10 cellular contexts compared by ENCODE assay signal in genomic region chr6:108175592-108176279, GRCh38. TPM values are rescaled to one million over a fixed set of nuclear protein-coding genes. Genes with fewer than 3 reads are reported as not detected.
DNase-seq lines count a peak whose midpoint lies in the region; ATAC-seq and TF ChIP-seq lines count a peak whose summit lies in the region.
"Had no signal": no experiment of that assay in that cellular context is flagged by ENCODE, and none has a peak within 500 bp of the region (broad histone marks: within the 10 kb centered on the region; RNA-seq: fewer than 3 reads in every experiment).

No MANE protein-coding gene starts in this region.

- peaks cover 92% of the 10 kb centered on the region for H3K27me3 Mint-ChIP-seq in activated CD8-positive, alpha-beta memory T cell treated with anti-CD3 and anti-CD28 coated beads, Interleukin-2, amount 10 ng/mL, durations not matched to agents 7 days and 5 days
- peaks cover 97% of the 10 kb centered on the region for H3K27me3 Mint-ChIP-seq in WTC11 (ENCODE audit: low read depth)
- peaks cover 94% of the 10 kb centered on the region for H3K27me3 Mint-ChIP-seq in stimulated activated naive CD8-positive, alpha-beta T cell treated with anti-CD3 and anti-CD28 coated beads, Interleukin-15, Interleukin-2, amounts not matched to agents 100 ng/mL and 50 ng/mL, for 24 hours

- H3K4me1 Mint-ChIP-seq in activated CD8-positive, alpha-beta memory T cell treated with anti-CD3 and anti-CD28 coated beads, Interleukin-2, amount 10 ng/mL, durations not matched to agents 7 days and 5 days: peaks cover 14% of the 10 kb centered on the region
- peaks cover 67% of the 10 kb centered on the region for H3K4me1 Mint-ChIP-seq in WTC11
- peaks cover 22% of the 10 kb centered on the region for H3K4me1 Mint-ChIP-seq in stimulated activated naive CD8-positive, alpha-beta T cell treated with anti-CD3 and anti-CD28 coated beads, Interleukin-15, Interleukin-2, amounts not matched to agents 100 ng/mL and 50 ng/mL, for 24 hours (ENCODE audit: low read depth)

- POLR2A ChIA-PET in WTC11 (lab: Charles Lee): interaction anchor here (1.0 to 1.8 kb wide), 4 partner anchors 11 to 119 kb away, joined by 3 to 5 read pairs (median 4); partner anchors contain the start of genes AFG1L, NR2E1 and SNX3

- TF ChIP-seq CTCF in WTC11 (IDR thresholded peaks at IDR 0.05): peak; percentile 25; the same call in 1 of the 2 replicates

- no peaks in the 10 kb centered on the region for H3K9me3 Mint-ChIP-seq in activated CD8-positive, alpha-beta memory T cell treated with anti-CD3 and anti-CD28 coated beads, Interleukin-2, amount 10 ng/mL, durations not matched to agents 7 days and 5 days (ENCODE audit: low read depth)
- no peaks in the 10 kb centered on the region for H3K9me3 Mint-ChIP-seq in WTC11
- H3K9me3 Mint-ChIP-seq in stimulated activated naive CD8-positive, alpha-beta T cell treated with anti-CD3 and anti-CD28 coated beads, Interleukin-15, Interleukin-2, amounts not matched to agents 100 ng/mL and 50 ng/mL, for 24 hours: no peaks in the 10 kb centered on the region

- H3K4me3 ChIP-seq in iPS-20b (ENCODE audit: low read length): peak overlapping the region; percentile 54
- H3K4me3 ChIP-seq: BLaER1 treated with 17β-estradiol and CSF1 and Interleukin-3, amounts not matched to agents 10 nM and 100 nM; ovary had no signal

- CTCF ChIA-PET in activated CD8-positive, alpha-beta memory T cell treated with anti-CD3 and anti-CD28 coated beads, Interleukin-2, amount 10 ng/mL, durations not matched to agents 7 days and 5 days (lab: Charles Lee): interaction anchor here (1.3 to 1.7 kb wide), 2 partner anchors 12 to 317 kb away, joined by 3 to 10 read pairs; no protein-coding TSS in a partner anchor
- CTCF ChIA-PET in WTC11 (lab: Charles Lee): interaction anchor here (0.5 to 3.2 kb wide), 40 partner anchors 7 to 1280 kb away, joined by 3 to 53 read pairs (median 5); partner anchors contain the start of genes MICAL1, NR2E1 and SNX3

- no peak overlapping the region for H3K27ac ChIP-seq in iPS-20b (ENCODE audit: low read length)
- H3K27ac ChIP-seq: BLaER1 treated with 17β-estradiol and CSF1 and Interleukin-3, amounts not matched to agents 10 nM and 100 nM; ovary had no signal

- no peak for ATAC-seq in activated CD8-positive, alpha-beta memory T cell treated with anti-CD3 and anti-CD28 coated beads, Interleukin-2, amount 10 ng/mL, durations not matched to agents 7 days and 5 days
- ATAC-seq in WTC11: peak; percentile 52
- ATAC-seq in GM18868 (IDR thresholded peaks at IDR 0.05; ENCODE audit: unreplicated experiment): no peak

- H3K9me3 ChIP-seq in iPS-20b (ENCODE audit: insufficient read depth, low read depth, low read length): no peaks in the 10 kb centered on the region; the same call in 1 of the 2 replicates

- intact Hi-C loops in posterior vena cava (cut with DNase I): no loop called here

- peaks cover 17% of the 10 kb centered on the region; the same call in 1 of the 2 replicates for H3K4me1 ChIP-seq in iPS-20b (ENCODE audit: insufficient read depth, low read length)

- H3K4me3 Mint-ChIP-seq in activated CD8-positive, alpha-beta memory T cell treated with anti-CD3 and anti-CD28 coated beads, Interleukin-2, amount 10 ng/mL, durations not matched to agents 7 days and 5 days: peak overlapping the region; percentile 7
- H3K4me3 Mint-ChIP-seq in WTC11: peak overlapping the region; percentile 72
- peak overlapping the region; percentile 43 for H3K4me3 Mint-ChIP-seq in stimulated activated naive CD8-positive, alpha-beta T cell treated with anti-CD3 and anti-CD28 coated beads, Interleukin-15, Interleukin-2, amounts not matched to agents 100 ng/mL and 50 ng/mL, for 24 hours

- no peaks in the 10 kb centered on the region for H3K36me3 ChIP-seq in iPS-20b (ENCODE audit: insufficient read depth, low read depth, low read length)
- H3K36me3 ChIP-seq: BLaER1 treated with 17β-estradiol and CSF1 and Interleukin-3, amounts not matched to agents 10 nM and 100 nM; ovary had no signal

- no peak for DNase-seq in activated CD8-positive, alpha-beta memory T cell treated with anti-CD3 and anti-CD28 coated beads, Interleukin-2, amount 10 ng/mL, durations not matched to agents 7 days and 5 days
- DNase-seq in activated CD8-positive, alpha-beta memory T cell treated with anti-CD3 and anti-CD28 coated beads for 24 hours: no peak
- DNase-seq in WTC11 (ENCODE audit: low spot score) (peak; percentile 56), iPS-NIHi11 (ENCODE audit: low spot score) (no peak), posterior vena cava (ENCODE audit: low spot score) (no peak)
- DNase-seq: ovary had no signal

- H3K27ac Mint-ChIP-seq in activated CD8-positive, alpha-beta memory T cell treated with anti-CD3 and anti-CD28 coated beads, Interleukin-2, amount 10 ng/mL, durations not matched to agents 7 days and 5 days: no peak overlapping the region
- H3K27ac Mint-ChIP-seq in WTC11: no peak overlapping the region
- H3K27ac Mint-ChIP-seq in stimulated activated naive CD8-positive, alpha-beta T cell treated with anti-CD3 and anti-CD28 coated beads, Interleukin-15, Interleukin-2, amounts not matched to agents 100 ng/mL and 50 ng/mL, for 24 hours: no peak overlapping the region

- peaks cover 1% of the 10 kb centered on the region for H3K36me3 Mint-ChIP-seq in activated CD8-positive, alpha-beta memory T cell treated with anti-CD3 and anti-CD28 coated beads, Interleukin-2, amount 10 ng/mL, durations not matched to agents 7 days and 5 days
- 0 out of 2 replicates have a peak, but pooled peaks cover 3% of the 10 kb centered on the region for H3K36me3 Mint-ChIP-seq in WTC11
- H3K36me3 Mint-ChIP-seq in stimulated activated naive CD8-positive, alpha-beta T cell treated with anti-CD3 and anti-CD28 coated beads, Interleukin-15, Interleukin-2, amounts not matched to agents 100 ng/mL and 50 ng/mL, for 24 hours (ENCODE audit: low read depth): no peaks in the 10 kb centered on the region

- H3K27me3 ChIP-seq in iPS-20b (ENCODE audit: insufficient read depth, low read length): peaks cover 98% of the 10 kb centered on the region
- H3K27me3 ChIP-seq: ovary had no signal

- no peak overlapping the region for H3K9ac ChIP-seq in iPS-20b (ENCODE audit: low read depth, low read length)
- H3K9ac ChIP-seq: BLaER1 treated with 17β-estradiol and CSF1 and Interleukin-3, amounts not matched to agents 10 nM and 100 nM had no signal

TF ChIP-seq in WTC11, 78 proteins besides CTCF, POLR2A, EP300 and RAD21 (continues in another document):
- TF ChIP-seq PRDM15 (CRISPR knock-in tag; IDR thresholded peaks at IDR 0.05) (no peak), ETV6 (CRISPR knock-in tag; IDR thresholded peaks at IDR 0.05) (no peak), MYBL2 (CRISPR knock-in tag; IDR thresholded peaks at IDR 0.05) (peak; percentile 51; the same call in 1 of the 2 replicates), ZBTB21 (CRISPR knock-in tag; IDR thresholded peaks at IDR 0.05; ENCODE audit: borderline replicate concordance) (no peak), USF1 (CRISPR knock-in tag; IDR thresholded peaks at IDR 0.05) (no peak), MXD4 (CRISPR knock-in tag; IDR thresholded peaks at IDR 0.05; ENCODE audit: borderline replicate concordance) (no peak)
- TF ChIP-seq, protein P1, sequence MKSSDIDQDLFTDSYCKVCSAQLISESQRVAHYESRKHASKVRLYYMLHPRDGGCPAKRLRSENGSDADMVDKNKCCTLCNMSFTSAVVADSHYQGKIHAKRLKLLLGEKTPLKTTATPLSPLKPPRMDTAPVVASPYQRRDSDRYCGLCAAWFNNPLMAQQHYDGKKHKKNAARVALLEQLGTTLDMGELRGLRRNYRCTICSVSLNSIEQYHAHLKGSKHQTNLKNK (CRISPR knock-in tag; IDR thresholded peaks at IDR 0.05): no peak
- TF ChIP-seq, protein P2, sequence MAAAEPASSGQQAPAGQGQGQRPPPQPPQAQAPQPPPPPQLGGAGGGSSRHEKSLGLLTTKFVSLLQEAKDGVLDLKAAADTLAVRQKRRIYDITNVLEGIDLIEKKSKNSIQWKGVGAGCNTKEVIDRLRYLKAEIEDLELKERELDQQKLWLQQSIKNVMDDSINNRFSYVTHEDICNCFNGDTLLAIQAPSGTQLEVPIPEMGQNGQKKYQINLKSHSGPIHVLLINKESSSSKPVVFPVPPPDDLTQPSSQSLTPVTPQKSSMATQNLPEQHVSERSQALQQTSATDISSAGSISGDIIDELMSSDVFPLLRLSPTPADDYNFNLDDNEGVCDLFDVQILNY (CRISPR knock-in tag; IDR thresholded peaks at IDR 0.05): no peak

RNA-seq across cellular contexts. Expression of gene NR2E1, which starts 9.9 kb away (rescaled TPM):
- not detected for total RNA-seq in activated CD8-positive, alpha-beta memory T cell treated with anti-CD3 and anti-CD28 coated beads, Interleukin-2, amount 10 ng/mL, durations not matched to agents 7 days and 5 days
- total RNA-seq in WTC11 (2021) (not detected in 3 replicates), posterior vena cava (not detected)
- total RNA-seq: ovary had no signal

Comparison
In these comparisons a context has a peak if more than half of its experiments do, and no peak if none do; other contexts are left out.
1. H3K4me3 Mint-ChIP-seq: peak in every context shown above with its lines; median percentile 72 in WTC11; 43 in stimulated activated naive CD8-positive, alpha-beta T cell treated with anti-CD3 and anti-CD28 coated beads, Interleukin-15, Interleukin-2, amounts not matched to agents 100 ng/mL and 50 ng/mL, for 24 hours; 7 in activated CD8-positive, alpha-beta memory T cell treated with anti-CD3 and anti-CD28 coated beads, Interleukin-2, amount 10 ng/mL, durations not matched to agents 7 days and 5 days.